ENCODE assay signal across 25 cellular contexts in genomic region chr5:68295772-68296171, GRCh38.
DNase-seq lines count a peak whose midpoint lies in the region; ATAC-seq and TF ChIP-seq lines count a peak whose summit lies in the region.
"Had no signal": no experiment of that assay in that cellular context is flagged by ENCODE, and none has a peak within 500 bp of the region (broad histone marks: within the 10 kb centered on the region; RNA-seq: fewer than 3 reads in every experiment).

No MANE protein-coding gene starts in this region.

- no peaks in the 10 kb centered on the region for H3K9me3 ChIP-seq in mammary epithelial cell (replicated peaks; ENCODE audit: insufficient read depth, low read length)
- no peaks in the 10 kb centered on the region for H3K9me3 ChIP-seq in upper lobe of right lung
- H3K9me3 ChIP-seq: BLaER1 treated with 17β-estradiol and CSF1 and Interleukin-3, amounts not matched to agents 10 nM and 100 nM; right atrium auricular region; testis had no signal

- BruUV-seq in mammary epithelial cell (replicated peaks; lab: Mats Ljungman, UMichigan), result no TSS peak

- H3K27me3 Mint-ChIP-seq in activated naive CD8-positive, alpha-beta T cell, result no peaks in the 10 kb centered on the region
- H3K27me3 Mint-ChIP-seq in activated naive CD8-positive, alpha-beta T cell treated with anti-CD3 and anti-CD28 coated beads for 36 hours, result no peaks in the 10 kb centered on the region
- H3K27me3 Mint-ChIP-seq: effector memory CD8-positive, alpha-beta T cell had no signal

- no peak overlapping the region for H2AFZ ChIP-seq in mammary epithelial cell (ENCODE audit: low read depth, low read length)

- H3K4me1 ChIP-seq in mammary epithelial cell (ENCODE audit: insufficient read depth, low read length) (peaks cover 23% of the 10 kb centered on the region), upper lobe of right lung (peaks cover 24% of the 10 kb centered on the region)
- H3K4me1 ChIP-seq: BLaER1 treated with 17β-estradiol and CSF1 and Interleukin-3, amounts not matched to agents 10 nM and 100 nM had no signal

- H3K36me3 ChIP-seq in mammary epithelial cell (ENCODE audit: insufficient read depth, low read length) (peaks cover 51% of the 10 kb centered on the region), upper lobe of right lung (peaks cover 89% of the 10 kb centered on the region)

- CTCF ChIA-PET in mammary epithelial cell (lab: Charles Lee; ENCODE audit: low non-redundant PET), result no interaction called here

- no peak for TF ChIP-seq CTCF in mammary epithelial cell (conservative IDR thresholded peaks at IDR 0.05 in 1 of 2, IDR thresholded peaks at IDR 0.05 in 1 of 2; ENCODE audit: extremely low read depth in 1 of 2, insufficient read depth in 1 of 2, low read depth in 1 of 2, low read length in 2 of 2)
- TF ChIP-seq CTCF in upper lobe of right lung (IDR thresholded peaks at IDR 0.05), result no peak

- peaks cover 30% of the 10 kb centered on the region for H3K36me3 Mint-ChIP-seq in activated naive CD8-positive, alpha-beta T cell
- H3K36me3 Mint-ChIP-seq in activated naive CD8-positive, alpha-beta T cell treated with anti-CD3 and anti-CD28 coated beads for 36 hours, result peaks cover 46% of the 10 kb centered on the region

- peak overlapping the region; percentile 32 for H3K4me2 ChIP-seq in mammary epithelial cell (ENCODE audit: insufficient read depth, low read depth, low read length)
- H3K4me2 ChIP-seq: BLaER1 treated with 17β-estradiol and CSF1 and Interleukin-3, amounts not matched to agents 10 nM and 100 nM had no signal

- no peak for DNase-seq in activated naive CD8-positive, alpha-beta T cell treated with anti-CD3 and anti-CD28 coated beads for 36 hours
- DNase-seq in mammary epithelial cell, result peak; percentile 74
- no peak for DNase-seq in left lobe of liver (ENCODE audit: low spot score)
- no peak for DNase-seq in upper lobe of right lung
- DNase-seq in cortex of kidney (lab: John Stamatoyannopoulos, UW), result no peak
- DNase-seq in SW480 (ENCODE audit: low spot score), result no peak
- DNase-seq: ACHN; activated CD4-positive, alpha-beta T cell treated with anti-CD3 and anti-CD28 coated beads, Interleukin-2, amount 50 U/mL, for 48 hours; activated naive CD4-positive, alpha-beta T cell treated with anti-CD3 and anti-CD28 coated beads for 36 hours; activated T-cell treated with anti-CD3 and anti-CD28 coated beads, Interleukin-2, amount 50 U/mL, for 1 hour; aorta; cerebellar nuclear complex; DMS 273 treated with DMSO at 0.1 percent for 48 hours; effector memory CD8-positive, alpha-beta T cell; GDM1; NCI-H1417; NCI-H2171 treated with DMSO at 0.1 percent for 48 hours; NCI-H526; nucleus accumbens; SHP77; testis had no signal

- WGBS in mammary epithelial cell (ENCODE audit: low coverage, missing lambda C conversion rate), result 8% methylated on average over 3 of the region's 3 CpGs

- H3K4me3 ChIP-seq in mammary epithelial cell (replicated peaks in 1 of 3; ENCODE audit: insufficient read depth in 1 of 3, low read depth in 2 of 3, low read length in 3 of 3) (no peak overlapping the region), upper lobe of right lung (no peak overlapping the region)
- H3K4me3 ChIP-seq: BLaER1 treated with 17β-estradiol and CSF1 and Interleukin-3, amounts not matched to agents 10 nM and 100 nM; right atrium auricular region; testis had no signal

- in situ Hi-C loops in mammary epithelial cell (cut with MboI; ENCODE audit: low sequenced_read_pairs in 2 of 2), result loop anchor here (25.0 kb wide), 2 partner anchors 367 to 667 kb away; no protein-coding TSS in a partner anchor

- H4K20me1 ChIP-seq in mammary epithelial cell (ENCODE audit: insufficient read depth, low read length), result no peaks in the 10 kb centered on the region

- no peaks in the 10 kb centered on the region for H3K27me3 ChIP-seq in mammary epithelial cell (ENCODE audit: insufficient read depth, low read length)
- H3K27me3 ChIP-seq in upper lobe of right lung, result no peaks in the 10 kb centered on the region
- H3K27me3 ChIP-seq: BLaER1 treated with 17β-estradiol and CSF1 and Interleukin-3, amounts not matched to agents 10 nM and 100 nM; right atrium auricular region; testis had no signal

- peak overlapping the region; percentile 47 for H3K27ac Mint-ChIP-seq in activated naive CD8-positive, alpha-beta T cell
- H3K27ac Mint-ChIP-seq in activated naive CD8-positive, alpha-beta T cell treated with anti-CD3 and anti-CD28 coated beads for 36 hours, result no peak overlapping the region
- H3K27ac Mint-ChIP-seq: activated naive CD4-positive, alpha-beta T cell treated with anti-CD3 and anti-CD28 coated beads for 36 hours had no signal

- intact Hi-C loops in mammary epithelial cell (cut with micrococcal nuclease) (no loop called here), upper lobe of right lung (cut with DNase I) (no loop called here)

- ATAC-seq in left lobe of liver (peak; percentile 24), upper lobe of right lung (peak; percentile 85), GM21825 (IDR thresholded peaks at IDR 0.05; ENCODE audit: unreplicated experiment) (no peak)
- ATAC-seq: effector memory CD8-positive, alpha-beta T cell had no signal

- H3K9me3 Mint-ChIP-seq in activated naive CD8-positive, alpha-beta T cell (ENCODE audit: low read depth), result no peaks in the 10 kb centered on the region
- no peaks in the 10 kb centered on the region for H3K9me3 Mint-ChIP-seq in activated naive CD8-positive, alpha-beta T cell treated with anti-CD3 and anti-CD28 coated beads for 36 hours
- H3K9me3 Mint-ChIP-seq: activated naive CD4-positive, alpha-beta T cell treated with anti-CD3 and anti-CD28 coated beads for 36 hours; effector memory CD8-positive, alpha-beta T cell had no signal

- dilution Hi-C loops in mammary epithelial cell (cut with HindIII; ENCODE audit: low sequenced_read_pairs), result loop anchor here (5.0 kb wide), 1 partner anchor 137 kb away; no protein-coding TSS in a partner anchor

- H3K27ac ChIP-seq in mammary epithelial cell (ENCODE audit: insufficient read depth, low read depth, low read length) (peak overlapping the region; percentile 12), upper lobe of right lung (no peak overlapping the region)
- H3K27ac ChIP-seq: BLaER1 treated with 17β-estradiol and CSF1 and Interleukin-3, amounts not matched to agents 10 nM and 100 nM; right atrium auricular region; testis had no signal

- H3K4me1 Mint-ChIP-seq in activated naive CD8-positive, alpha-beta T cell (ENCODE audit: low read depth), result peaks cover 15% of the 10 kb centered on the region
- peaks cover 21% of the 10 kb centered on the region for H3K4me1 Mint-ChIP-seq in activated naive CD8-positive, alpha-beta T cell treated with anti-CD3 and anti-CD28 coated beads for 36 hours

- peaks cover 20% of the 10 kb centered on the region for H3K79me2 ChIP-seq in mammary epithelial cell (ENCODE audit: insufficient read depth, low read length)

- H3K4me3 Mint-ChIP-seq in activated naive CD8-positive, alpha-beta T cell, result no peak overlapping the region
- no peak overlapping the region for H3K4me3 Mint-ChIP-seq in activated naive CD8-positive, alpha-beta T cell treated with anti-CD3 and anti-CD28 coated beads for 36 hours
- H3K4me3 Mint-ChIP-seq: activated naive CD4-positive, alpha-beta T cell treated with anti-CD3 and anti-CD28 coated beads for 36 hours; effector memory CD8-positive, alpha-beta T cell had no signal

- H3K9ac ChIP-seq in mammary epithelial cell (ENCODE audit: insufficient read depth, low read length), result peak overlapping the region; percentile 24
- H3K9ac ChIP-seq: BLaER1 treated with 17β-estradiol and CSF1 and Interleukin-3, amounts not matched to agents 10 nM and 100 nM had no signal
